9 cellular contexts compared by ENCODE assay signal in genomic region chr3:124791639-124792111, GRCh38.
A peak's percentile ranks its signal among the peaks of the same experiment; 100 is the strongest.
DNase-seq lines count a peak whose midpoint lies in the region; ATAC-seq lines count a peak whose summit lies in the region.
"Had no signal": no experiment of that assay in that cellular context is flagged by ENCODE, and none has a peak within 500 bp of the region (broad histone marks: within the 10 kb centered on the region; RNA-seq: fewer than 3 reads in every experiment).

No MANE protein-coding gene starts in this region.

- H3K4me1 ChIP-seq in muscle layer of colon (ENCODE audit: insufficient read depth, low read length): peaks cover 48% of the 10 kb centered on the region

- H3K9me3 Mint-ChIP-seq in dendritic cell treated with granulocyte-macrophage colony-stimulating factor and Interleukin-4, amounts not matched to agents 40 ng/mL and 50 ng/mL, for 4 days: no peaks in the 10 kb centered on the region
- H3K9me3 Mint-ChIP-seq: CD4-positive, alpha-beta T cell had no signal

- H3K36me3 Mint-ChIP-seq in dendritic cell treated with granulocyte-macrophage colony-stimulating factor and Interleukin-4, amounts not matched to agents 40 ng/mL and 50 ng/mL, for 4 days (ENCODE audit: low read depth): peaks cover 19% of the 10 kb centered on the region

- H3K27ac Mint-ChIP-seq in dendritic cell treated with granulocyte-macrophage colony-stimulating factor and Interleukin-4, amounts not matched to agents 40 ng/mL and 50 ng/mL, for 4 days: peak overlapping the region; percentile 66
- H3K27ac Mint-ChIP-seq: CD4-positive, alpha-beta T cell had no signal

- H3K27me3 Mint-ChIP-seq in dendritic cell treated with granulocyte-macrophage colony-stimulating factor and Interleukin-4, amounts not matched to agents 40 ng/mL and 50 ng/mL, for 4 days: peaks cover 2% of the 10 kb centered on the region
- H3K27me3 Mint-ChIP-seq: CD4-positive, alpha-beta T cell had no signal

- H3K27me3 ChIP-seq in muscle layer of colon (ENCODE audit: control insufficient read depth in 1 of 2, insufficient read depth in 2 of 2, low read length in 2 of 2): no peaks in the 10 kb centered on the region

- peak overlapping the region; percentile 14 for H3K4me3 Mint-ChIP-seq in dendritic cell treated with granulocyte-macrophage colony-stimulating factor and Interleukin-4, amounts not matched to agents 40 ng/mL and 50 ng/mL, for 4 days
- H3K4me3 Mint-ChIP-seq: CD4-positive, alpha-beta T cell had no signal

- H3K36me3 ChIP-seq in muscle layer of colon (ENCODE audit: insufficient read depth, low read length): peaks cover 36% of the 10 kb centered on the region

- peaks cover 60% of the 10 kb centered on the region for H3K4me1 Mint-ChIP-seq in dendritic cell treated with granulocyte-macrophage colony-stimulating factor and Interleukin-4, amounts not matched to agents 40 ng/mL and 50 ng/mL, for 4 days (ENCODE audit: low read depth)

- intact Hi-C loops in dendritic cell treated with granulocyte-macrophage colony-stimulating factor and Interleukin-4, amounts not matched to agents 40 ng/mL and 50 ng/mL, for 4 days (cut with micrococcal nuclease): no loop called here

- peak; percentile 49 for DNase-seq in A172 (ENCODE audit: low spot score)
- DNase-seq in LHCN-M2 (ENCODE audit: low read depth): peak; percentile 98
- no peak for DNase-seq in putamen (ENCODE audit: low spot score)
- DNase-seq in activated CD4-positive, alpha-beta T cell treated with anti-CD3 and anti-CD28 coated beads, Interleukin-2, amount 50 U/mL, for 4 hours: no peak
- no peak for DNase-seq in stimulated activated CD4-positive, alpha-beta T cell treated with anti-CD3 and anti-CD28 coated beads, Interleukin-4, amount 100 ng/mL, for 4 hours
- DNase-seq: CD4-positive, alpha-beta T cell had no signal

- peak overlapping the region; percentile 35 for H3K27ac ChIP-seq in muscle layer of colon (ENCODE audit: low read depth, low read length)

- H3K9ac ChIP-seq in muscle layer of colon (ENCODE audit: low read length): peak overlapping the region; percentile 10

- no peaks in the 10 kb centered on the region for H3K9me3 ChIP-seq in muscle layer of colon (ENCODE audit: low read length)

- no peak overlapping the region for H3K4me3 ChIP-seq in muscle layer of colon (ENCODE audit: low read depth in 1 of 2, low read length in 2 of 2)

- ATAC-seq in GM18502 (IDR thresholded peaks at IDR 0.05; ENCODE audit: poor library complexity, unreplicated experiment): no peak

Comparison
In these comparisons a context has a peak if more than half of its experiments do, and no peak if none do; other contexts are left out.
1. DNase-seq: peak in A172 (single experiment) and LHCN-M2 (single experiment); none in putamen (single experiment), activated CD4-positive, alpha-beta T cell treated with anti-CD3 and anti-CD28 coated beads, Interleukin-2, amount 50 U/mL, for 4 hours (0 of 2) and stimulated activated CD4-positive, alpha-beta T cell treated with anti-CD3 and anti-CD28 coated beads, Interleukin-4, amount 100 ng/mL, for 4 hours (0 of 2).